8 cellular contexts compared by ENCODE assay signal in genomic region chr1:248857749-248858095, GRCh38. TPM values are rescaled to one million over a fixed set of nuclear protein-coding genes. Genes with fewer than 3 reads are reported as not detected.
DNase-seq lines count a peak whose midpoint lies in the region; ATAC-seq, FAIRE-seq and TF ChIP-seq lines count a peak whose summit lies in the region.

No MANE protein-coding gene starts in this region.

- H3K27me3 Mint-ChIP-seq in endothelial cell (ENCODE audit: unreplicated experiment) = peaks cover 15% of the 10 kb centered on the region

- DNase-seq in GM12865 (ENCODE audit: low read depth) (no peak), endothelial cell (ENCODE audit: low spot score) (no peak), pancreas (no peak), UCSD-AML1 (lab: John Stamatoyannopoulos, UW; ENCODE audit: unreplicated experiment) (no peak), foreskin melanocyte (no peak), cortex of kidney (lab: John Stamatoyannopoulos, UW) (no peak)

- no peak for TF ChIP-seq CTCF in GM12865 (IDR thresholded peaks at IDR 0.05; ENCODE audit: insufficient read depth, low read depth, low read length, missing control alignments)
- TF ChIP-seq CTCF in Loucy (conservative IDR thresholded peaks at IDR 0.05; ENCODE audit: low read length) = no peak
- no peak for TF ChIP-seq CTCF in endothelial cell (IDR thresholded peaks at IDR 0.05; ENCODE audit: unreplicated experiment)
- no peak for TF ChIP-seq CTCF in pancreas (IDR thresholded peaks at IDR 0.05)

- ATAC-seq in pancreas = peak in 2 of 4 donors; percentile 0 to 1
- ATAC-seq in HG03108 (IDR thresholded peaks at IDR 0.05; ENCODE audit: unreplicated experiment) = no peak

- intact Hi-C loops in pancreas (cut with DNase I) = no loop called here

- FAIRE-seq in pancreas (lab: Jason Lieb, UNC) = no peak

- H3K9ac ChIP-seq in Loucy (ENCODE audit: low read depth, low read length, poor library complexity, severe bottlenecking) = peak overlapping the region; percentile 98

- H3K36me3 Mint-ChIP-seq in endothelial cell (ENCODE audit: low read depth, unreplicated experiment) = peaks cover 43% of the 10 kb centered on the region

- H2AFZ ChIP-seq in Loucy (ENCODE audit: low read length) = peak overlapping the region; percentile 83; the same call in 1 of the 2 replicates

- peak overlapping the region; percentile 92 for H3K4me3 Mint-ChIP-seq in endothelial cell (ENCODE audit: unreplicated experiment)

- no peaks in the 10 kb centered on the region for H3K9me3 Mint-ChIP-seq in endothelial cell (ENCODE audit: unreplicated experiment)

- peaks cover 9% of the 10 kb centered on the region; the same call in 1 of the 2 replicates for H3K36me3 ChIP-seq in Loucy (ENCODE audit: insufficient read depth, low read length)
- no peaks in the 10 kb centered on the region for H3K36me3 ChIP-seq in pancreas

- no peaks in the 10 kb centered on the region for H3F3A ChIP-seq in Loucy (ENCODE audit: low read depth)

- WGBS in pancreas, 2 donors = 11 to 15% methylated on average over 4 of the region's 4 CpGs

- H3K79me2 ChIP-seq in Loucy (ENCODE audit: insufficient read depth, low read length) = peaks cover 46% of the 10 kb centered on the region

- H3K4me1 ChIP-seq in Loucy (ENCODE audit: insufficient read depth, low read length, poor library complexity, severe bottlenecking) (peaks cover 60% of the 10 kb centered on the region), pancreas (peaks cover 0 to 17% (median 5%) of the 10 kb centered on the region in 3 donors)

- no peak overlapping the region for H3K27ac Mint-ChIP-seq in endothelial cell (ENCODE audit: unreplicated experiment)

- H3K4me3 ChIP-seq in GM12865 (ENCODE audit: low read depth, low read length) (peak overlapping the region; percentile 79), Loucy (ENCODE audit: low read length, poor library complexity, severe bottlenecking) (peak overlapping the region; percentile 98), pancreas (peak overlapping the region; percentile 23 to 74 (median 57))

- H3K27me3 ChIP-seq in Loucy (ENCODE audit: insufficient read depth, low read length, poor library complexity, severe bottlenecking) (no peaks in the 10 kb centered on the region), pancreas (no peaks in the 10 kb centered on the region)

- H3K4me2 ChIP-seq in Loucy (ENCODE audit: low read depth, low read length, poor library complexity, severe bottlenecking) = peak overlapping the region; percentile 100

- H4K20me1 ChIP-seq in Loucy (ENCODE audit: insufficient read depth, low read length, poor library complexity, severe bottlenecking) = no peaks in the 10 kb centered on the region

- H3K9me3 ChIP-seq in Loucy (ENCODE audit: insufficient read depth, low read depth, low read length) (no peaks in the 10 kb centered on the region), pancreas (no peaks in the 10 kb centered on the region)

- no peaks in the 10 kb centered on the region for H3K9me2 ChIP-seq in Loucy (replicated peaks; ENCODE audit: low read depth, low read length)

- peak overlapping the region; percentile 59 to 91 (median 81) for H3K27ac ChIP-seq in pancreas

- H3K4me1 Mint-ChIP-seq in endothelial cell (ENCODE audit: unreplicated experiment) = peaks cover 16% of the 10 kb centered on the region

RNA-seq across cellular contexts. Expression of gene ZNF692, which starts 1.2 kb away (rescaled TPM):
- total RNA-seq in endothelial cell (ENCODE audit: unreplicated experiment) (26.8 TPM), pancreas (10 to 100 TPM; 11.9 to 36.5 (median 21.3) TPM)
- polyA plus RNA-seq in pancreas = 100 to 1,000 TPM; 191 to 233 TPM

RNA-seq across cellular contexts. Expression of gene ZNF672, which starts 19.7 kb away (rescaled TPM):
- total RNA-seq in endothelial cell (ENCODE audit: unreplicated experiment) (29.8 TPM), pancreas (10 to 100 TPM; 13.0 to 22.6 (median 15.5) TPM)
- polyA plus RNA-seq in pancreas = 10 to 100 TPM in 1 of 2 donors, 1 to 10 TPM in 1; 9.7 to 16.0 TPM

RNA-seq across cellular contexts. Expression of gene SH3BP5L, which starts 32.0 kb away (rescaled TPM):
- 30.7 TPM for total RNA-seq in endothelial cell (ENCODE audit: unreplicated experiment)
- 10 to 100 TPM in 1 of 6 donors, 1 to 10 TPM in 5; 6.1 to 15.7 (median 7.6) TPM for total RNA-seq in pancreas
- polyA plus RNA-seq in pancreas = 10 to 100 TPM; 13.6 to 15.8 TPM

RNA-seq across cellular contexts. Expression of gene PGBD2, which starts 48.3 kb away (rescaled TPM):
- total RNA-seq in endothelial cell (ENCODE audit: unreplicated experiment) (7.9 TPM), pancreas (1 to 10 TPM; 2.2 to 7.5 (median 4.0) TPM)
- 1 to 10 TPM; 5.8 to 6.9 TPM for polyA plus RNA-seq in pancreas
